In genomic region chr4:181968371-181968770, GRCh38 we compare ENCODE assay signal across 17 cellular contexts.
A peak's percentile ranks its signal among the peaks of the same experiment; 100 is the strongest.
DNase-seq lines count a peak whose midpoint lies in the region; ATAC-seq and TF ChIP-seq lines count a peak whose summit lies in the region.
"Had no signal": no experiment of that assay in that cellular context is flagged by ENCODE, and none has a peak within 500 bp of the region (broad histone marks: within the 10 kb centered on the region; RNA-seq: fewer than 3 reads in every experiment).

No MANE protein-coding gene starts in this region.

- H3K79me2 ChIP-seq in mammary epithelial cell (ENCODE audit: insufficient read depth, low read length) (no peaks in the 10 kb centered on the region), Karpas-422 (ENCODE audit: low read length) (no peaks in the 10 kb centered on the region)

- peak overlapping the region; percentile 41; the same call in 1 of the 2 replicates for H3K4me2 ChIP-seq in IMR-90 (ENCODE audit: low read depth, low read length)
- peak overlapping the region; percentile 62 for H3K4me2 ChIP-seq in mammary epithelial cell (ENCODE audit: insufficient read depth, low read depth, low read length)
- H3K4me2 ChIP-seq in Karpas-422 (ENCODE audit: low read depth, low read length, poor library complexity, severe bottlenecking) = no peak overlapping the region

- H3K9me1 ChIP-seq in IMR-90 (ENCODE audit: insufficient read depth, low read length) = peaks cover 7% of the 10 kb centered on the region

- POLR2A ChIA-PET in IMR-90 (lab: Charles Lee; ENCODE audit: unreplicated experiment) = interaction anchor here (0.6 kb wide), 1 partner anchor 384 kb away, joined by 3 read pairs; no protein-coding TSS in a partner anchor

- H2AFZ ChIP-seq in IMR-90 (replicated peaks; ENCODE audit: low read length, poor library complexity) (peak overlapping the region; percentile 88), mammary epithelial cell (ENCODE audit: low read depth, low read length) (peak overlapping the region; percentile 77), Karpas-422 (ENCODE audit: low read length) (no peak overlapping the region)

- H3K4me1 ChIP-seq in IMR-90 (ENCODE audit: control insufficient read depth, insufficient read depth, low read length) (peaks cover 9% of the 10 kb centered on the region), mammary epithelial cell (ENCODE audit: insufficient read depth, low read length) (peaks cover 57% of the 10 kb centered on the region), Karpas-422 (ENCODE audit: low read length) (no peaks in the 10 kb centered on the region), aorta (ENCODE audit: control insufficient read depth in 1 of 2, insufficient read depth in 2 of 2, low read length in 2 of 2) (no peaks in the 10 kb centered on the region)

- H3K9me3 ChIP-seq in IMR-90 (ENCODE audit: control insufficient read depth, insufficient read depth, low read length) (no peaks in the 10 kb centered on the region), mammary epithelial cell (replicated peaks; ENCODE audit: insufficient read depth, low read length) (no peaks in the 10 kb centered on the region), Karpas-422 (ENCODE audit: low read length) (no peaks in the 10 kb centered on the region), aorta (ENCODE audit: control insufficient read depth, low read length) (no peaks in the 10 kb centered on the region)

- H3K27ac ChIP-seq in IMR-90 (ENCODE audit: insufficient read depth, low read length) (peak overlapping the region; percentile 84), mammary epithelial cell (ENCODE audit: insufficient read depth, low read depth, low read length) (peak overlapping the region; percentile 81), Karpas-422 (ENCODE audit: low read length) (no peak overlapping the region), aorta (ENCODE audit: low read depth in 1 of 2, low read length in 2 of 2) (no peak overlapping the region)

- dilution Hi-C loops in IMR-90 (cut with HindIII; ENCODE audit: low sequenced_read_pairs, unreplicated experiment) (no loop called here), mammary epithelial cell (cut with HindIII; ENCODE audit: low sequenced_read_pairs) (no loop called here)

- peak overlapping the region; percentile 99; the same call in 2 of the 3 replicates for H2BK15ac ChIP-seq in IMR-90 (ENCODE audit: low read depth, low read length)

- peak overlapping the region; percentile 100 for H2BK5ac ChIP-seq in IMR-90 (ENCODE audit: low read depth, low read length, poor library complexity, severe bottlenecking)

- H3K79me1 ChIP-seq in IMR-90 (ENCODE audit: low read depth in 1 of 2, low read length in 2 of 2) = no peaks in the 10 kb centered on the region

- H2BK120ac ChIP-seq in IMR-90 (ENCODE audit: low read depth, low read length) = peak overlapping the region; percentile 100

- no peak for TF ChIP-seq RAD21 in IMR-90 (IDR thresholded peaks at IDR 0.05; ENCODE audit: low read length)

- TF ChIP-seq POLR2A in IMR-90 (IDR thresholded peaks at IDR 0.05; ENCODE audit: low read depth, low read length) = no peak

- H3K23ac ChIP-seq in IMR-90 (ENCODE audit: low read depth, low read length) = peak overlapping the region; percentile 97

- CTCF ChIA-PET in IMR-90 (lab: Yijun Ruan, JAX) (no interaction called here), mammary epithelial cell (lab: Charles Lee; ENCODE audit: low non-redundant PET) (interaction anchor here (0.5 to 1.0 kb wide), 2 partner anchors 29 to 357 kb away, joined by 5 to 11 read pairs; no protein-coding TSS in a partner anchor)

- peak overlapping the region; percentile 96 for H3K14ac ChIP-seq in IMR-90 (replicated peaks; ENCODE audit: low read depth, low read length)

- BruUV-seq in IMR-90 (replicated peaks; lab: Mats Ljungman, UMichigan) (no TSS peak), mammary epithelial cell (replicated peaks; lab: Mats Ljungman, UMichigan) (no TSS peak)

- no peaks in the 10 kb centered on the region for H4K20me1 ChIP-seq in IMR-90 (ENCODE audit: insufficient read depth, low read length)
- no peaks in the 10 kb centered on the region for H4K20me1 ChIP-seq in mammary epithelial cell (ENCODE audit: insufficient read depth, low read length)
- H4K20me1 ChIP-seq in Karpas-422 (ENCODE audit: insufficient read depth, low read depth, low read length) = no peaks in the 10 kb centered on the region

- intact Hi-C loops in IMR-90 (cut with micrococcal nuclease) (no loop called here), mammary epithelial cell (cut with micrococcal nuclease) (no loop called here), aorta (cut with DNase I) (no loop called here)

- H3K18ac ChIP-seq in IMR-90 (ENCODE audit: low read depth, low read length) = peak overlapping the region; percentile 99

- TF ChIP-seq CTCF in IMR-90 (conservative IDR thresholded peaks at IDR 0.05; ENCODE audit: low read depth, low read length) (no peak), mammary epithelial cell (conservative IDR thresholded peaks at IDR 0.05 in 1 of 2, IDR thresholded peaks at IDR 0.05 in 1 of 2; ENCODE audit: extremely low read depth in 1 of 2, insufficient read depth in 1 of 2, low read depth in 1 of 2, low read length in 2 of 2) (no peak)

- peak overlapping the region; percentile 100 for H2BK20ac ChIP-seq in IMR-90 (ENCODE audit: low read depth, low read length)

- H3K56ac ChIP-seq in IMR-90 (ENCODE audit: extremely low read depth, insufficient read depth, low read length) = peak overlapping the region; percentile 80; the same call in 1 of the 2 replicates

- peak overlapping the region; percentile 100 for H3K4ac ChIP-seq in IMR-90 (ENCODE audit: low read depth, low read length)

- H3K9ac ChIP-seq in IMR-90 (ENCODE audit: low read depth, low read length) (no peak overlapping the region; the same call in 1 of the 2 replicates), mammary epithelial cell (ENCODE audit: insufficient read depth, low read length) (peak overlapping the region; percentile 38), Karpas-422 (ENCODE audit: low read length) (no peak overlapping the region)

- DNase-seq in AG08396 (ENCODE audit: low spot score) (peak; percentile 9), IMR-90 (peak; percentile 83), mammary epithelial cell (peak; percentile 77), iris pigment epithelial cell (ENCODE audit: low read depth) (peak; percentile 76), Karpas-422 (no peak), aorta (no peak)
- DNase-seq in stimulated activated CD4-positive, alpha-beta T cell treated with anti-CD3 and anti-CD28 coated beads, Interleukin-15, amount 100 ng/mL, for 24 hours = no peak
- DNase-seq: activated CD4-positive, alpha-beta T cell treated with anti-CD3 and anti-CD28 coated beads for 1 hour; cerebellar nuclear complex; GF-D8; GOT3; kidney; mesenchymal stem cell; NCI-H1694 treated with DMSO at 0.1 percent for 48 hours; NCI-H510A treated with DMSO at 0.1 percent for 48 hours; T-helper 9 cell had no signal

- peak overlapping the region; percentile 98 for H2AK5ac ChIP-seq in IMR-90 (ENCODE audit: low read depth, low read length)

- no peaks in the 10 kb centered on the region for H3K27me3 ChIP-seq in IMR-90 (ENCODE audit: control insufficient read depth, insufficient read depth, low read length)
- no peaks in the 10 kb centered on the region for H3K27me3 ChIP-seq in mammary epithelial cell (ENCODE audit: insufficient read depth, low read length)
- H3K27me3 ChIP-seq in Karpas-422 (ENCODE audit: low read length) = no peaks in the 10 kb centered on the region
- H3K27me3 ChIP-seq in aorta (ENCODE audit: control insufficient read depth in 1 of 2, insufficient read depth in 2 of 2, low read length in 1 of 2) = no peaks in the 10 kb centered on the region

- H4K5ac ChIP-seq in IMR-90 (ENCODE audit: low read depth, low read length) = peak overlapping the region; percentile 98

- H4K8ac ChIP-seq in IMR-90 (ENCODE audit: low read depth in 2 of 2, low read length in 2 of 2) = peak overlapping the region; percentile 90 to 97

- H3K9me2 ChIP-seq in Karpas-422 (replicated peaks; ENCODE audit: insufficient read depth, low read length) = no peaks in the 10 kb centered on the region

- H4K91ac ChIP-seq in IMR-90 (ENCODE audit: insufficient read depth, low read depth, low read length) = peak overlapping the region; percentile 98

- H3K36me3 ChIP-seq in IMR-90 (ENCODE audit: control insufficient read depth, insufficient read depth, low read length) (no peaks in the 10 kb centered on the region), mammary epithelial cell (ENCODE audit: insufficient read depth, low read length) (no peaks in the 10 kb centered on the region), Karpas-422 (ENCODE audit: insufficient read depth, low read length) (no peaks in the 10 kb centered on the region), aorta (ENCODE audit: control insufficient read depth in 1 of 2, insufficient read depth in 2 of 2, low read length in 1 of 2) (no peaks in the 10 kb centered on the region)

- in situ Hi-C loops in IMR-90 (cut with MboI; ENCODE audit: low sequenced_read_pairs) (no loop called here), mammary epithelial cell (cut with MboI; ENCODE audit: low sequenced_read_pairs in 2 of 2) (no loop called here)

- peak overlapping the region; percentile 97 for H2AK9ac ChIP-seq in IMR-90 (replicated peaks; ENCODE audit: low read depth, low read length, poor library complexity)

- WGBS in IMR-90 (ENCODE audit: extremely low coverage in 2 of 2, insufficient read length in 1 of 2), 2 experiments = 73% methylated on average over 3 of the region's 6 CpGs; no CpG with 5 or more reads in 1 of the 2 experiments
- 2% methylated on average over 3 of the region's 6 CpGs for WGBS in mammary epithelial cell (ENCODE audit: low coverage, missing lambda C conversion rate)
- 91 to 92% methylated on average over 6 of the region's 6 CpGs for WGBS in aorta, 2 donors

- ATAC-seq in IMR-90 (ENCODE audit: low read depth) (peak; percentile 75), HG03175 (IDR thresholded peaks at IDR 0.05; ENCODE audit: unreplicated experiment) (no peak), aorta (ENCODE audit: low FRiP score) (no peak)

- no peak overlapping the region for H3K4me3 ChIP-seq in IMR-90 (ENCODE audit: insufficient read depth, low read depth, low read length)
- no peak overlapping the region for H3K4me3 ChIP-seq in mammary epithelial cell (replicated peaks in 1 of 3; ENCODE audit: insufficient read depth in 1 of 3, low read depth in 2 of 3, low read length in 3 of 3)
- H3K4me3 ChIP-seq in Karpas-422 (ENCODE audit: low read length) = no peak overlapping the region
- H3K4me3 ChIP-seq in aorta (ENCODE audit: low read length in 2 of 2) = no peak overlapping the region

TF ChIP-seq in IMR-90, 13 proteins besides CTCF, POLR2A, EP300 and RAD21:
- TF ChIP-seq MAFK (IDR thresholded peaks at IDR 0.05; ENCODE audit: low read depth, low read length) = no peak
- TF ChIP-seq FOS (IDR thresholded peaks at IDR 0.05; ENCODE audit: low read depth, low read length) = 0 out of 2 replicates have a peak, but pooled peaks have one; percentile 18

Comparison
In these comparisons a context has a peak if more than half of its experiments do, and no peak if none do; other contexts are left out.
1. DNase-seq: peak in AG08396 (single experiment), IMR-90 (single experiment), mammary epithelial cell (single experiment) and iris pigment epithelial cell (single experiment); none in stimulated activated CD4-positive, alpha-beta T cell treated with anti-CD3 and anti-CD28 coated beads, Interleukin-15, amount 100 ng/mL, for 24 hours (single experiment), Karpas-422 (single experiment) and aorta (0 of 2).
2. H3K27ac ChIP-seq: peak in IMR-90 (single experiment) and mammary epithelial cell (single experiment); none in Karpas-422 (single experiment) and aorta (0 of 2).